In the genomic region with DNA sequence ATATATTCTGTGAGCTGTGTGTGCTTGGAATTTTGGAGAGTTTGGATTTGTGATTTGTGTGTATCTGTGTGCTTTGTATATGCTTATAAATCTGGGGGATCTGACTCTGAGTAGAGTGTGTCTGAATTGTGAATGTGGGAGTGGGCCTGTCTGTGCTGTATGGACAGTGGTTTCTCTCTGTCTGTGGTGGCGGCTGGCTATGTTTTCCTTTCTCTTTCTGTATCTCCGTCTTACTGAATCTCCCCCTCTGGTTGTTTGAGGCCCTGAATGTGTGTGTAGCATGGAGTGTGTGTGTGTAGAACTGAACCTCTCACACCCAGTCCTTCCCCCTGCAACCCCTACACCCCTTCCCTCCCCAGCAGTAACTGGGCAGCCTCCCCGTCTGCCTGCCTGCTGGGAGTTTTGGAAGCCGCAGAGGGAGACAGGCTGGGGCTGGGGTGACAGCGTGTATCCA, we compare ENCODE assay signal across 8 cellular contexts. TPM values are rescaled to one million over a fixed set of nuclear protein-coding genes. Genes with fewer than 3 reads are reported as not detected.
A peak's percentile ranks its signal among the peaks of the same experiment; 100 is the strongest.
DNase-seq lines count a peak whose midpoint lies in the region; ATAC-seq and TF ChIP-seq lines count a peak whose summit lies in the region.

No MANE protein-coding gene starts in this region.

- H3K4me1 Mint-ChIP-seq in naive thymus-derived CD4-positive, alpha-beta T cell = peaks cover 15 to 44% (median 29%) of the 10 kb centered on the region in 7 donors

- H3K4me3 ChIP-seq in mammary epithelial cell (replicated peaks in 1 of 3; ENCODE audit: insufficient read depth in 1 of 3, low read depth in 2 of 3, low read length in 3 of 3) = peak overlapping the region in 2 of 3 experiments; percentile 14 to 21
- no peak overlapping the region for H3K4me3 ChIP-seq in naive thymus-derived CD4-positive, alpha-beta T cell (ENCODE audit: low read length)

- peak overlapping the region in 1 of 9 donors; percentile 3 for H3K27ac Mint-ChIP-seq in naive thymus-derived CD4-positive, alpha-beta T cell

- H2AFZ ChIP-seq in mammary epithelial cell (ENCODE audit: low read depth, low read length) = peak overlapping the region; percentile 45

- CTCF ChIA-PET in mammary epithelial cell (lab: Charles Lee; ENCODE audit: low non-redundant PET) = no interaction called here
- CTCF ChIA-PET in naive thymus-derived CD4-positive, alpha-beta T cell (lab: Charles Lee) = interaction anchor here (1.8 kb wide), 1 partner anchor 41 kb away, joined by 3 read pairs; no protein-coding TSS in a partner anchor

- no TSS peak for BruUV-seq in mammary epithelial cell (replicated peaks; lab: Mats Ljungman, UMichigan)

- H3K27ac ChIP-seq in mammary epithelial cell (ENCODE audit: insufficient read depth, low read depth, low read length) = peak overlapping the region; percentile 74
- no peak overlapping the region for H3K27ac ChIP-seq in naive thymus-derived CD4-positive, alpha-beta T cell (ENCODE audit: low read depth, low read length)

- intact Hi-C loops in mammary epithelial cell (cut with micrococcal nuclease) = loop anchor here (1.0 to 2.0 kb wide), 3 partner anchors 7 to 16 kb away; no protein-coding TSS in a partner anchor
- intact Hi-C loops in naive thymus-derived CD4-positive, alpha-beta T cell (cut with micrococcal nuclease) = no loop called here

- in situ Hi-C loops in mammary epithelial cell (cut with MboI; ENCODE audit: low sequenced_read_pairs in 2 of 2) = no loop called here

- H3K9ac ChIP-seq in mammary epithelial cell (ENCODE audit: insufficient read depth, low read length) = peak overlapping the region; percentile 53

- no peaks in the 10 kb centered on the region for H4K20me1 ChIP-seq in mammary epithelial cell (ENCODE audit: insufficient read depth, low read length)

- POLR2A ChIA-PET in naive thymus-derived CD4-positive, alpha-beta T cell (lab: Charles Lee) = no interaction called here

- no peaks in the 10 kb centered on the region for H3K9me3 ChIP-seq in mammary epithelial cell (replicated peaks; ENCODE audit: insufficient read depth, low read length)
- no peaks in the 10 kb centered on the region for H3K9me3 ChIP-seq in naive thymus-derived CD4-positive, alpha-beta T cell (ENCODE audit: control insufficient read depth in 2 of 3, low read length in 3 of 3)

- peaks cover 35 to 51% (median 40%) of the 10 kb centered on the region in 5 donors for H3K27me3 Mint-ChIP-seq in naive thymus-derived CD4-positive, alpha-beta T cell

- no peak for TF ChIP-seq CTCF in mammary epithelial cell (conservative IDR thresholded peaks at IDR 0.05 in 1 of 2, IDR thresholded peaks at IDR 0.05 in 1 of 2; ENCODE audit: extremely low read depth in 1 of 2, insufficient read depth in 1 of 2, low read depth in 1 of 2, low read length in 2 of 2)

- peaks cover 0 to 3% (median 0%) of the 10 kb centered on the region in 11 donors for H3K9me3 Mint-ChIP-seq in naive thymus-derived CD4-positive, alpha-beta T cell

- no peaks in the 10 kb centered on the region for H3K36me3 ChIP-seq in mammary epithelial cell (ENCODE audit: insufficient read depth, low read length)
- no peaks in the 10 kb centered on the region for H3K36me3 ChIP-seq in naive thymus-derived CD4-positive, alpha-beta T cell (ENCODE audit: control insufficient read depth in 2 of 3, insufficient read depth in 3 of 3, low read length in 3 of 3)

- peak; percentile 29 for ATAC-seq in GM19035 (IDR thresholded peaks at IDR 0.05; ENCODE audit: unreplicated experiment)
- peak; percentile 31 for ATAC-seq in HG03196 (IDR thresholded peaks at IDR 0.05; ENCODE audit: unreplicated experiment)
- peak; percentile 20 for ATAC-seq in naive thymus-derived CD4-positive, alpha-beta T cell

- H3K79me2 ChIP-seq in mammary epithelial cell (ENCODE audit: insufficient read depth, low read length) = peaks cover 66% of the 10 kb centered on the region

- H3K4me3 Mint-ChIP-seq in naive thymus-derived CD4-positive, alpha-beta T cell = peak overlapping the region in 3 of 10 donors; percentile 5 to 33 (median 7)

- peaks cover 62% of the 10 kb centered on the region for H3K4me1 ChIP-seq in mammary epithelial cell (ENCODE audit: insufficient read depth, low read length)
- H3K4me1 ChIP-seq in naive thymus-derived CD4-positive, alpha-beta T cell (ENCODE audit: control insufficient read depth in 2 of 2, insufficient read depth in 2 of 2, low read length in 2 of 2) = peaks cover 19 to 26% of the 10 kb centered on the region in 2 donors

- peak overlapping the region; percentile 97 for H3K4me2 ChIP-seq in mammary epithelial cell (ENCODE audit: insufficient read depth, low read depth, low read length)

- dilution Hi-C loops in mammary epithelial cell (cut with HindIII; ENCODE audit: low sequenced_read_pairs) = no loop called here

- 23% methylated on average over 4 of the region's 5 CpGs for WGBS in mammary epithelial cell (ENCODE audit: low coverage, missing lambda C conversion rate)

- no peaks in the 10 kb centered on the region for H3K27me3 ChIP-seq in mammary epithelial cell (ENCODE audit: insufficient read depth, low read length)
- peaks cover 3 to 23% of the 10 kb centered on the region in 2 donors for H3K27me3 ChIP-seq in naive thymus-derived CD4-positive, alpha-beta T cell (ENCODE audit: control insufficient read depth in 2 of 2, insufficient read depth in 2 of 2, low read length in 2 of 2)

- peaks cover 0 to 3% (median 0%) of the 10 kb centered on the region in 5 donors for H3K36me3 Mint-ChIP-seq in naive thymus-derived CD4-positive, alpha-beta T cell

- DNase-seq in mammary epithelial cell = no peak
- no peak for DNase-seq in naive thymus-derived CD4-positive, alpha-beta T cell
- DNase-seq in ureter (ENCODE audit: low spot score) = no peak
- DNase-seq in SKM-1 (lab: John Stamatoyannopoulos, UW; ENCODE audit: unreplicated experiment) = no peak
- no peak for DNase-seq in HK-2 (ENCODE audit: unreplicated experiment)
- no peak for DNase-seq in NCI-H446 treated with DMSO at 0.1 percent for 48 hours (lab: John Stamatoyannopoulos, UW)

RNA-seq across cellular contexts. Expression of a gene that starts 4.7 kb away (rescaled TPM):
- total RNA-seq in mammary epithelial cell (10 to 100 TPM; 13.8 to 47.3 TPM), ureter (28.7 TPM)
- polyA plus RNA-seq in mammary epithelial cell = 16.6 TPM
- 5.8 TPM for polyA minus RNA-seq in mammary epithelial cell
- total RNA-seq in naive thymus-derived CD4-positive, alpha-beta T cell = 10 to 100 TPM in 1 of 5 experiments, 1 to 10 TPM in 3, under 1 TPM in 1; 0.73 to 21.4 (median 3.5) TPM
- 1 to 10 TPM; 1.7 to 2.2 TPM for polyA plus RNA-seq in naive thymus-derived CD4-positive, alpha-beta T cell
